1 cellular context compared by ENCODE assay signal in the genomic region with DNA sequence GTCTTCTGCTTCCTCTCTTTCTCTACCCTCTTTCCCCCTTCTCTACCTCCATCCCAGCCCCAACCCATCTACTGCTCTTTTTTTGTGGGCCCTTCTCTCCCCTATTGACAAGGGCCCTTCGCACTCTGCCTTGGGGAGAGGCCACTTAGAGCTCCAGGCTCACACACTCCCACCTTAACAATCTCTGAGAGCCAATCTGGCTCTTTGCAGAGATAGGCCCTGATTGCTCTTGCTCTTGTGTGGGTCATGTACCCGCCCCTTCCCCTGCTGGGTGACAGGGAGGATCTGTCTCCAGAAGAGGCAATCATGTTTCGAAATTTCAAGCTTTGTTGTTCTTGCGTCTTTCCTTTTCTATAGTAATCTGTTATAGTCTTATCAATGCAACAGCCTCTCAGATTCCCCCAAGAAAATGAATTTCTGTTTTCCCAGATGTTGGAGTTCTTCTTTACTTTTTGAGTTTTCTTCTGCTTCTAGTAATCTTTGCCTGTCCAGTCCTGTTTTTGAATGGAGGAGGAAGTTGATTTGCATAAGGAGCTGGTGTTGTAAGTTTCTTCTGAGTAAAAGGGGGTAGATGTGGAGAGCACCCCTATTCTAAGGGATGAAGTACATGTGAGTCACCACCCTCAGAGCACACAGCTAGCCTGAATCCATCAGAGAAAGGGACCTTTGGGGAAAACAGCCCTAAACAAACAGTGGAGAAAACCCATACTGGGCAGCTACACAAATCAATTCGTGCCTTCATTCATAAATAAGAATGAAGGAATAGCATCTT.
TF ChIP-seq lines count a peak whose summit lies in the region.

No MANE protein-coding gene starts in this region.

TF ChIP-seq in WTC11, 78 proteins besides CTCF, POLR2A, EP300 and RAD21 (continued from another document):
- TF ChIP-seq, protein P1, sequence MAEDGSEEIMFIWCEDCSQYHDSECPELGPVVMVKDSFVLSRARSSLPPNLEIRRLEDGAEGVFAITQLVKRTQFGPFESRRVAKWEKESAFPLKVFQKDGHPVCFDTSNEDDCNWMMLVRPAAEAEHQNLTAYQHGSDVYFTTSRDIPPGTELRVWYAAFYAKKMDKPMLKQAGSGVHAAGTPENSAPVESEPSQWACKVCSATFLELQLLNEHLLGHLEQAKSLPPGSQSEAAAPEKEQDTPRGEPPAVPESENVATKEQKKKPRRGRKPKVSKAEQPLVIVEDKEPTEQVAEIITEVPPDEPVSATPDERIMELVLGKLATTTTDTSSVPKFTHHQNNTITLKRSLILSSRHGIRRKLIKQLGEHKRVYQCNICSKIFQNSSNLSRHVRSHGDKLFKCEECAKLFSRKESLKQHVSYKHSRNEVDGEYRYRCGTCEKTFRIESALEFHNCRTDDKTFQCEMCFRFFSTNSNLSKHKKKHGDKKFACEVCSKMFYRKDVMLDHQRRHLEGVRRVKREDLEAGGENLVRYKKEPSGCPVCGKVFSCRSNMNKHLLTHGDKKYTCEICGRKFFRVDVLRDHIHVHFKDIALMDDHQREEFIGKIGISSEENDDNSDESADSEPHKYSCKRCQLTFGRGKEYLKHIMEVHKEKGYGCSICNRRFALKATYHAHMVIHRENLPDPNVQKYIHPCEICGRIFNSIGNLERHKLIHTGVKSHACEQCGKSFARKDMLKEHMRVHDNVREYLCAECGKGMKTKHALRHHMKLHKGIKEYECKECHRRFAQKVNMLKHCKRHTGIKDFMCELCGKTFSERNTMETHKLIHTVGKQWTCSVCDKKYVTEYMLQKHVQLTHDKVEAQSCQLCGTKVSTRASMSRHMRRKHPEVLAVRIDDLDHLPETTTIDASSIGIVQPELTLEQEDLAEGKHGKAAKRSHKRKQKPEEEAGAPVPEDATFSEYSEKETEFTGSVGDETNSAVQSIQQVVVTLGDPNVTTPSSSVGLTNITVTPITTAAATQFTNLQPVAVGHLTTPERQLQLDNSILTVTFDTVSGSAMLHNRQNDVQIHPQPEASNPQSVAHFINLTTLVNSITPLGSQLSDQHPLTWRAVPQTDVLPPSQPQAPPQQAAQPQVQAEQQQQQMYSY (CRISPR knock-in tag; IDR thresholded peaks at IDR 0.05): no peak
- TF ChIP-seq, protein P2, sequence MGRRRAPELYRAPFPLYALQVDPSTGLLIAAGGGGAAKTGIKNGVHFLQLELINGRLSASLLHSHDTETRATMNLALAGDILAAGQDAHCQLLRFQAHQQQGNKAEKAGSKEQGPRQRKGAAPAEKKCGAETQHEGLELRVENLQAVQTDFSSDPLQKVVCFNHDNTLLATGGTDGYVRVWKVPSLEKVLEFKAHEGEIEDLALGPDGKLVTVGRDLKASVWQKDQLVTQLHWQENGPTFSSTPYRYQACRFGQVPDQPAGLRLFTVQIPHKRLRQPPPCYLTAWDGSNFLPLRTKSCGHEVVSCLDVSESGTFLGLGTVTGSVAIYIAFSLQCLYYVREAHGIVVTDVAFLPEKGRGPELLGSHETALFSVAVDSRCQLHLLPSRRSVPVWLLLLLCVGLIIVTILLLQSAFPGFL (CRISPR knock-in tag; IDR thresholded peaks at IDR 0.05; ENCODE audit: borderline replicate concordance): no peak
- no peak for TF ChIP-seq FOXK1 (CRISPR knock-in tag; IDR thresholded peaks at IDR 0.05)
- TF ChIP-seq TEAD4 (CRISPR knock-in tag; IDR thresholded peaks at IDR 0.05): no peak
- TF ChIP-seq, protein P3, sequence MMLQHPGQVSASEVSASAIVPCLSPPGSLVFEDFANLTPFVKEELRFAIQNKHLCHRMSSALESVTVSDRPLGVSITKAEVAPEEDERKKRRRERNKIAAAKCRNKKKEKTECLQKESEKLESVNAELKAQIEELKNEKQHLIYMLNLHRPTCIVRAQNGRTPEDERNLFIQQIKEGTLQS (CRISPR knock-in tag; conservative IDR thresholded peaks at IDR 0.05): no peak
- TF ChIP-seq, protein P4, sequence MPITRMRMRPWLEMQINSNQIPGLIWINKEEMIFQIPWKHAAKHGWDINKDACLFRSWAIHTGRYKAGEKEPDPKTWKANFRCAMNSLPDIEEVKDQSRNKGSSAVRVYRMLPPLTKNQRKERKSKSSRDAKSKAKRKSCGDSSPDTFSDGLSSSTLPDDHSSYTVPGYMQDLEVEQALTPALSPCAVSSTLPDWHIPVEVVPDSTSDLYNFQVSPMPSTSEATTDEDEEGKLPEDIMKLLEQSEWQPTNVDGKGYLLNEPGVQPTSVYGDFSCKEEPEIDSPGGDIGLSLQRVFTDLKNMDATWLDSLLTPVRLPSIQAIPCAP (CRISPR knock-in tag; IDR thresholded peaks at IDR 0.05): no peak
- TF ChIP-seq NR2C2 (CRISPR knock-in tag; IDR thresholded peaks at IDR 0.05): no peak
- TF ChIP-seq SMAD3 (CRISPR knock-in tag; IDR thresholded peaks at IDR 0.05; ENCODE audit: borderline replicate concordance): no peak
- TF ChIP-seq, protein P5, sequence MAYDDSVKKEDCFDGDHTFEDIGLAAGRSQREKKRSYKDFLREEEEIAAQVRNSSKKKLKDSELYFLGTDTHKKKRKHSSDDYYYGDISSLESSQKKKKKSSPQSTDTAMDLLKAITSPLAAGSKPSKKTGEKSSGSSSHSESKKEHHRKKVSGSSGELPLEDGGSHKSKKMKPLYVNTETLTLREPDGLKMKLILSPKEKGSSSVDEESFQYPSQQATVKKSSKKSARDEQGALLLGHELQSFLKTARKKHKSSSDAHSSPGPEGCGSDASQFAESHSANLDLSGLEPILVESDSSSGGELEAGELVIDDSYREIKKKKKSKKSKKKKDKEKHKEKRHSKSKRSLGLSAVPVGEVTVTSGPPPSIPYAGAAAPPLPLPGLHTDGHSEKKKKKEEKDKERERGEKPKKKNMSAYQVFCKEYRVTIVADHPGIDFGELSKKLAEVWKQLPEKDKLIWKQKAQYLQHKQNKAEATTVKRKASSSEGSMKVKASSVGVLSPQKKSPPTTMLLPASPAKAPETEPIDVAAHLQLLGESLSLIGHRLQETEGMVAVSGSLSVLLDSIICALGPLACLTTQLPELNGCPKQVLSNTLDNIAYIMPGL (CRISPR knock-in tag; IDR thresholded peaks at IDR 0.05): no peak
- TF ChIP-seq, protein P6, sequence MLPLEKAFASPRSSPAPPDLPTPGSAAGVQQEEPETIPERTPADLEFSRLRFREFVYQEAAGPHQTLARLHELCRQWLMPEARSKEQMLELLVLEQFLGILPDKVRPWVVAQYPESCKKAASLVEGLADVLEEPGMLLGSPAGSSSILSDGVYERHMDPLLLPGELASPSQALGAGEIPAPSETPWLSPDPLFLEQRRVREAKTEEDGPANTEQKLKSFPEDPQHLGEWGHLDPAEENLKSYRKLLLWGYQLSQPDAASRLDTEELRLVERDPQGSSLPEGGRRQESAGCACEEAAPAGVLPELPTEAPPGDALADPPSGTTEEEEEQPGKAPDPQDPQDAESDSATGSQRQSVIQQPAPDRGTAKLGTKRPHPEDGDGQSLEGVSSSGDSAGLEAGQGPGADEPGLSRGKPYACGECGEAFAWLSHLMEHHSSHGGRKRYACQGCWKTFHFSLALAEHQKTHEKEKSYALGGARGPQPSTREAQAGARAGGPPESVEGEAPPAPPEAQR (CRISPR knock-in tag; IDR thresholded peaks at IDR 0.05): no peak
- TF ChIP-seq, protein P7, sequence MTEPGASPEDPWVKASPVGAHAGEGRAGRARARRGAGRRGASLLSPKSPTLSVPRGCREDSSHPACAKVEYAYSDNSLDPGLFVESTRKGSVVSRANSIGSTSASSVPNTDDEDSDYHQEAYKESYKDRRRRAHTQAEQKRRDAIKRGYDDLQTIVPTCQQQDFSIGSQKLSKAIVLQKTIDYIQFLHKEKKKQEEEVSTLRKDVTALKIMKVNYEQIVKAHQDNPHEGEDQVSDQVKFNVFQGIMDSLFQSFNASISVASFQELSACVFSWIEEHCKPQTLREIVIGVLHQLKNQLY (CRISPR knock-in tag; IDR thresholded peaks at IDR 0.05): no peak
- TF ChIP-seq, protein P8, sequence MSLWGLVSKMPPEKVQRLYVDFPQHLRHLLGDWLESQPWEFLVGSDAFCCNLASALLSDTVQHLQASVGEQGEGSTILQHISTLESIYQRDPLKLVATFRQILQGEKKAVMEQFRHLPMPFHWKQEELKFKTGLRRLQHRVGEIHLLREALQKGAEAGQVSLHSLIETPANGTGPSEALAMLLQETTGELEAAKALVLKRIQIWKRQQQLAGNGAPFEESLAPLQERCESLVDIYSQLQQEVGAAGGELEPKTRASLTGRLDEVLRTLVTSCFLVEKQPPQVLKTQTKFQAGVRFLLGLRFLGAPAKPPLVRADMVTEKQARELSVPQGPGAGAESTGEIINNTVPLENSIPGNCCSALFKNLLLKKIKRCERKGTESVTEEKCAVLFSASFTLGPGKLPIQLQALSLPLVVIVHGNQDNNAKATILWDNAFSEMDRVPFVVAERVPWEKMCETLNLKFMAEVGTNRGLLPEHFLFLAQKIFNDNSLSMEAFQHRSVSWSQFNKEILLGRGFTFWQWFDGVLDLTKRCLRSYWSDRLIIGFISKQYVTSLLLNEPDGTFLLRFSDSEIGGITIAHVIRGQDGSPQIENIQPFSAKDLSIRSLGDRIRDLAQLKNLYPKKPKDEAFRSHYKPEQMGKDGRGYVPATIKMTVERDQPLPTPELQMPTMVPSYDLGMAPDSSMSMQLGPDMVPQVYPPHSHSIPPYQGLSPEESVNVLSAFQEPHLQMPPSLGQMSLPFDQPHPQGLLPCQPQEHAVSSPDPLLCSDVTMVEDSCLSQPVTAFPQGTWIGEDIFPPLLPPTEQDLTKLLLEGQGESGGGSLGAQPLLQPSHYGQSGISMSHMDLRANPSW (CRISPR knock-in tag; conservative IDR thresholded peaks at IDR 0.05; ENCODE audit: low read depth): no peak
- TF ChIP-seq TP53 (CRISPR knock-in tag; IDR thresholded peaks at IDR 0.05): no peak
- TF ChIP-seq, protein P9, sequence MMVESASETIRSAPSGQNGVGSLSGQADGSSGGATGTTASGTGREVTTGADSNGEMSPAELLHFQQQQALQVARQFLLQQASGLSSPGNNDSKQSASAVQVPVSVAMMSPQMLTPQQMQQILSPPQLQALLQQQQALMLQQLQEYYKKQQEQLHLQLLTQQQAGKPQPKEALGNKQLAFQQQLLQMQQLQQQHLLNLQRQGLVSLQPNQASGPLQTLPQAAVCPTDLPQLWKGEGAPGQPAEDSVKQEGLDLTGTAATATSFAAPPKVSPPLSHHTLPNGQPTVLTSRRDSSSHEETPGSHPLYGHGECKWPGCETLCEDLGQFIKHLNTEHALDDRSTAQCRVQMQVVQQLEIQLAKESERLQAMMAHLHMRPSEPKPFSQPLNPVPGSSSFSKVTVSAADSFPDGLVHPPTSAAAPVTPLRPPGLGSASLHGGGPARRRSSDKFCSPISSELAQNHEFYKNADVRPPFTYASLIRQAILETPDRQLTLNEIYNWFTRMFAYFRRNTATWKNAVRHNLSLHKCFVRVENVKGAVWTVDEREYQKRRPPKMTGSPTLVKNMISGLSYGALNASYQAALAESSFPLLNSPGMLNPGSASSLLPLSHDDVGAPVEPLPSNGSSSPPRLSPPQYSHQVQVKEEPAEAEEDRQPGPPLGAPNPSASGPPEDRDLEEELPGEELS (CRISPR knock-in tag; IDR thresholded peaks at IDR 0.05): no peak
- no peak for TF ChIP-seq ETV6 (CRISPR knock-in tag; IDR thresholded peaks at IDR 0.05)
